8 cellular contexts compared by ENCODE assay signal in genomic region chr7:156949541-156950380, GRCh38. TPM values are rescaled to one million over a fixed set of nuclear protein-coding genes. Genes with fewer than 3 reads are reported as not detected.
DNase-seq lines count a peak whose midpoint lies in the region; ATAC-seq and TF ChIP-seq lines count a peak whose summit lies in the region.

TSS of gene NOM1 (plus strand) at chr7:156949712. CDS start at chr7:156949738, 26 bp downstream.

- DNase-seq in GM13977 (ENCODE audit: low spot score) (peak; percentile 98), NCI-H1105 (lab: John Stamatoyannopoulos, UW) (peak; percentile 82), amniotic epithelial cell (ENCODE audit: low read depth) (peak; percentile 62), right atrium auricular region (ENCODE audit: low spot score) (peak; percentile 77), uterus (peak; percentile 83 to 89)

- H3K4me1 ChIP-seq in right atrium auricular region (peaks cover 0 to 27% of the 10 kb centered on the region in 2 donors), rectal smooth muscle tissue (ENCODE audit: control insufficient read depth, insufficient read depth, low read length) (peaks cover 7% of the 10 kb centered on the region), uterus (peaks cover 8% of the 10 kb centered on the region in 2 donors)

- peak within 1 kb of the TSS; percentile 6 for H3K9ac ChIP-seq in rectal smooth muscle tissue (ENCODE audit: low read length)

- H3K36me3 ChIP-seq in right atrium auricular region, result peaks cover 24% of the 10 kb centered on the region
- H3K36me3 ChIP-seq in rectal smooth muscle tissue (ENCODE audit: control insufficient read depth, insufficient read depth, low read length), result peaks cover 10% of the 10 kb centered on the region
- no peaks in the 10 kb centered on the region for H3K36me3 ChIP-seq in uterus

- H3K4me3 ChIP-seq in right atrium auricular region (peak within 1 kb of the TSS; percentile 89 to 97), rectal smooth muscle tissue (ENCODE audit: low read length) (peak within 1 kb of the TSS; percentile 72), uterus (peak within 1 kb of the TSS; percentile 85 to 100)

- H3K27me3 ChIP-seq in right atrium auricular region (no peaks in the 10 kb centered on the region), rectal smooth muscle tissue (ENCODE audit: control insufficient read depth, insufficient read depth, low read length) (peaks cover under 1% of the 10 kb centered on the region), uterus (no peaks in the 10 kb centered on the region)

- peak; percentile 91 for ATAC-seq in HG02678 (IDR thresholded peaks at IDR 0.05; ENCODE audit: unreplicated experiment)

- peak in 1 of 2 donors; percentile 57 for TF ChIP-seq POLR2A in uterus (IDR thresholded peaks at IDR 0.05)

- peak; percentile 98 for TF ChIP-seq CTCF in GM13977 (IDR thresholded peaks at IDR 0.05; ENCODE audit: extremely low read depth, insufficient read depth, missing control alignments)
- peak; percentile 77 to 96 for TF ChIP-seq CTCF in right atrium auricular region (IDR thresholded peaks at IDR 0.05)
- TF ChIP-seq CTCF in uterus (IDR thresholded peaks at IDR 0.05), result peak; percentile 43 to 96 (median 94)

- in situ Hi-C loops in GM13977 (cut with MboI; ENCODE audit: low pct_unique_long_range_greater_than_20kb, low sequenced_read_pairs, unreplicated experiment), result loop anchor here (25.0 kb wide), 1 partner anchor 313 kb away; no protein-coding TSS in a partner anchor

- H3K9me3 ChIP-seq in right atrium auricular region (no peaks in the 10 kb centered on the region), uterus (no peaks in the 10 kb centered on the region)

- peak within 1 kb of the TSS in 1 of 2 donors; percentile 41 for H3K27ac ChIP-seq in right atrium auricular region
- no peak within 1 kb of the TSS for H3K27ac ChIP-seq in rectal smooth muscle tissue (ENCODE audit: low read depth, low read length)
- H3K27ac ChIP-seq in uterus, result peak within 1 kb of the TSS; percentile 30 to 68

- intact Hi-C loops in T-helper 1 cell treated with Interleukin-12 subunit alpha and Interleukin-12 subunit beta and Interleukin-4 antibody, amounts not matched to agents 30 ng/mL and 1 ng/mL, for 36 hours (cut with micrococcal nuclease), result loop anchor here (1.0 to 5.0 kb wide), 8 partner anchors 26 to 438 kb away; partner anchors contain the start of genes LMBR1, RNF32 and UBE3C
- intact Hi-C loops in uterus (cut with DNase I; ENCODE audit: low total_unique reads), result no loop called here

RNA-seq across cellular contexts. Expression of gene NOM1, which starts in this region (rescaled TPM):
- total RNA-seq in T-helper 1 cell treated with Interleukin-12 subunit alpha and Interleukin-12 subunit beta and Interleukin-4 antibody, amounts not matched to agents 30 ng/mL and 1 ng/mL, for 36 hours, result 33.7 and 42.5 TPM in 2 replicates
- total RNA-seq in right atrium auricular region, result 1 to 10 TPM; 4.1 to 6.3 TPM
- total RNA-seq in uterus, result 10 to 100 TPM in 3 of 4 donors, 1 to 10 TPM in 1; 2.6 to 26.2 (median 20.4) TPM
